1 cellular context compared by ENCODE assay signal in genomic region chr15:48940508-48940907, GRCh38.
TF ChIP-seq lines count a peak whose summit lies in the region.

No MANE protein-coding gene starts in this region.

TF ChIP-seq in K562, 482 proteins besides CTCF, POLR2A, EP300 and RAD21 (continued from another document and continues in another):
- TF ChIP-seq TRIM25 (IDR thresholded peaks at IDR 0.05; ENCODE audit: borderline replicate concordance) (no peak), TBL1XR1 (IDR thresholded peaks at IDR 0.05; ENCODE audit: low read length in 2 of 2) (no peak), ZNF592 (IDR thresholded peaks at IDR 0.05) (0 out of 2 replicates have a peak, but pooled peaks have one; percentile 25), MAX (CRISPR knock-in tag; IDR thresholded peaks at IDR 0.05) (0 out of 2 replicates have a peak, but pooled peaks have one; percentile 18), JUND (IDR thresholded peaks at IDR 0.05; ENCODE audit: borderline replicate concordance, low read depth, low read length) (peak; percentile 37; the same call in 1 of the 2 replicates), JUND (tag; IDR thresholded peaks at IDR 0.05; ENCODE audit: borderline replicate concordance, low read depth, low read length) (peak; percentile 73; the same call in 2 of the 3 replicates), CREB3L1 (IDR thresholded peaks at IDR 0.05; ENCODE audit: borderline replicate concordance, low read depth) (no peak), ZNF780A (CRISPR knock-in tag; IDR thresholded peaks at IDR 0.05) (no peak), IRF1 (CRISPR knock-in tag; IDR thresholded peaks at IDR 0.05; ENCODE audit: borderline replicate concordance) (no peak), ERF (CRISPR knock-in tag; IDR thresholded peaks at IDR 0.05) (no peak), MAFG (tag; conservative IDR thresholded peaks at IDR 0.05) (no peak), ZKSCAN8 (CRISPR knock-in tag; IDR thresholded peaks at IDR 0.05) (no peak), PATZ1 (CRISPR knock-in tag; IDR thresholded peaks at IDR 0.05; ENCODE audit: borderline replicate concordance) (no peak), SP1 (CRISPR knock-in tag; IDR thresholded peaks at IDR 0.05) (no peak), AFF1 (IDR thresholded peaks at IDR 0.05; ENCODE audit: low read depth in 1 of 2, partially characterized antibody in 2 of 2) (no peak), ARHGAP35 (IDR thresholded peaks at IDR 0.05; ENCODE audit: partially characterized antibody) (no peak), ZNF395 (CRISPR knock-in tag; IDR thresholded peaks at IDR 0.05) (no peak), NEUROD1 (IDR thresholded peaks at IDR 0.05; ENCODE audit: borderline replicate concordance, low read depth, low read length, partially characterized antibody) (no peak), ZNF589 (CRISPR knock-in tag; IDR thresholded peaks at IDR 0.05; ENCODE audit: low read depth) (peak; percentile 58; the same call in 1 of the 2 replicates), RBBP5 (IDR thresholded peaks at IDR 0.05; ENCODE audit: borderline replicate concordance, insufficient read depth, low read length, poor library complexity, severe bottlenecking) (no peak), ZNF134 (CRISPR knock-in tag; conservative IDR thresholded peaks at IDR 0.05) (no peak), NR1H2 (CRISPR knock-in tag; IDR thresholded peaks at IDR 0.05) (no peak), ZNF431 (CRISPR knock-in tag; IDR thresholded peaks at IDR 0.05) (no peak), TSHZ1 (CRISPR knock-in tag; IDR thresholded peaks at IDR 0.05) (no peak), EP400 (IDR thresholded peaks at IDR 0.05) (no peak), RBM15 (IDR thresholded peaks at IDR 0.05; ENCODE audit: insufficient read depth, low read length) (no peak)
